1 cellular context compared by ENCODE assay signal in the genomic region with DNA sequence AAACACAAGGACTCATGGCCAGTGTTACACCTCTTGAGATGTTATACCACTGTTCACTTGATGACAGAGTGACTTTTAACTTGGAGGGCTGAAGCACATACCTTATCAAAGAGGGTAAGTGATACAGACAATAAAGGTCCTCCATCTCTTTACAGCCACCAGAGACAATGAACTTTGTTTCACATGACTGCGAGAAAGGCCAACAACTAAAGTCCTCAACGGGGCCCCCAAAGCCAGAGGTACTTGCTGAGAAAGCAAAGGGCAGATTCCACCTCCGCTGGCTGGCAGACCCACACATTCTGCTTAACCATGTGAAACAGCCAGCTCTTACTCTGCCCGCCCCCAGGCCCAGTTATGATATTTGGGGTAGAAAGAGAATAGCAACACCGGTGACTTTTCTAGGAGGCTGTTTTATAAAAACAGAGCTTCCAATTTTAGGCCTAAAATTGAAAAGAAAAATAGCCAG.
TF ChIP-seq lines count a peak whose summit lies in the region.

No MANE protein-coding gene starts in this region.

TF ChIP-seq in GM12878, 131 proteins besides CTCF, POLR2A, EP300 and RAD21:
- TF ChIP-seq DPF2 (IDR thresholded peaks at IDR 0.05) (0 out of 2 replicates have a peak, but pooled peaks have one; percentile 0), BACH1 (IDR thresholded peaks at IDR 0.05; ENCODE audit: borderline replicate concordance) (no peak)
